ENCODE assay signal across 26 cellular contexts in genomic region chr15:54585063-54585462, GRCh38.
"Had no signal": no experiment of that assay in that cellular context is flagged by ENCODE, and none has a peak within 500 bp of the region (broad histone marks: within the 10 kb centered on the region; RNA-seq: fewer than 3 reads in every experiment).

No MANE protein-coding gene starts in this region.

- ATAC-seq: natural killer cell; psoas muscle; right cardiac atrium; right lobe of liver; stimulated activated effector memory CD8-positive, alpha-beta T cell treated with anti-CD3 and anti-CD28 coated beads, Interleukin-12 subunit alpha, Interleukin-12 subunit beta, amount 100 ng/mL, for 72 hours; stimulated activated naive B cell treated with anti-CD40 and anti-IgM and Interleukin-4, amounts not matched to agents 10 μg/mL and 1 μg/mL and 100 μg/mL, for 72 hours had no signal

- H3K27me3 ChIP-seq: neural progenitor cell, ovary, right lobe of liver, sigmoid colon, stomach, thyroid gland, tibial nerve, upper lobe of left lung, vagina had no signal

- FAIRE-seq: small intestine, urothelium cell line had no signal

- H2AFZ ChIP-seq: neural progenitor cell, parathyroid adenoma had no signal

- H3K27ac ChIP-seq: neural progenitor cell, ovary, parathyroid adenoma, psoas muscle, right lobe of liver, sigmoid colon, stomach, thoracic aorta, thyroid gland, tibial nerve, upper lobe of left lung, vagina had no signal

- H3K9ac ChIP-seq: neural progenitor cell, parathyroid adenoma had no signal

- H3K4me1 ChIP-seq: neural progenitor cell, parathyroid adenoma, psoas muscle, right lobe of liver, sigmoid colon, stomach, thyroid gland, tibial nerve, upper lobe of left lung, vagina had no signal

- H3K4me2 ChIP-seq: neural progenitor cell had no signal

- H3K9me3 ChIP-seq: ovary, psoas muscle, right lobe of liver, thyroid gland, upper lobe of left lung, vagina had no signal

- DNase-seq: natural killer cell; occipital lobe; ovary; posterior cingulate gyrus; psoas muscle; right cardiac atrium; right lobe of liver; sigmoid colon; small intestine; stimulated activated CD4-positive, alpha-beta T cell treated with anti-CD3 and anti-CD28 coated beads, Interleukin-15, amount 100 ng/mL, for 24 hours; stimulated activated CD4-positive, alpha-beta T cell treated with anti-CD3 and anti-CD28 coated beads, Interleukin-2, amount 100 ng/mL, for 24 hours; stimulated activated CD4-positive, alpha-beta T cell treated with anti-CD3 and anti-CD28 coated beads, Interleukin-2, amount 100 ng/mL, for 48 hours; stimulated activated CD4-positive, alpha-beta T cell treated with anti-CD3 and anti-CD28 coated beads, Interleukin-4, amount 100 ng/mL, for 24 hours; stimulated activated naive B cell treated with anti-CD40 and anti-IgM and Interleukin-4, amounts not matched to agents 10 μg/mL and 1 μg/mL and 100 μg/mL, for 72 hours; stimulated activated naive CD4-positive, alpha-beta T cell treated with Interleukin-2 at 50 U/mL for 16 hours; stomach; thyroid gland; trophoblast cell; upper lobe of left lung had no signal

- H3K79me2 ChIP-seq: parathyroid adenoma had no signal

- H3K4me3 ChIP-seq: neural progenitor cell, ovary, psoas muscle, right lobe of liver, sigmoid colon, stomach, thoracic aorta, thyroid gland, tibial nerve, upper lobe of left lung, vagina had no signal

- H3K36me3 ChIP-seq: neural progenitor cell, ovary, right lobe of liver, sigmoid colon, stomach, thoracic aorta, thyroid gland, tibial nerve, upper lobe of left lung, vagina had no signal
